In genomic region chr7:51275532-51275931, GRCh38 we compare ENCODE assay signal across 21 cellular contexts. TPM values are rescaled to one million over a fixed set of nuclear protein-coding genes. Genes with fewer than 3 reads are reported as not detected.
A peak's percentile ranks its signal among the peaks of the same experiment; 100 is the strongest.
DNase-seq lines count a peak whose midpoint lies in the region; TF ChIP-seq lines count a peak whose summit lies in the region.
"Had no signal": no experiment of that assay in that cellular context is flagged by ENCODE, and none has a peak within 500 bp of the region (broad histone marks: within the 10 kb centered on the region; RNA-seq: fewer than 3 reads in every experiment).

No MANE protein-coding gene starts in this region.

- no peaks in the 10 kb centered on the region for H3K36me3 ChIP-seq in prostate gland
- H3K36me3 ChIP-seq: gastroesophageal sphincter, vagina had no signal

- WGBS in prostate gland = 70% methylated on average over 9 of the region's 9 CpGs

- TF ChIP-seq POLR2A in prostate gland (IDR thresholded peaks at IDR 0.05) = no peak

- no peaks in the 10 kb centered on the region for H3K27me3 Mint-ChIP-seq in activated naive CD4-positive, alpha-beta T cell treated with anti-CD3 and anti-CD28 coated beads, Interleukin-2, amount 10 ng/mL, durations not matched to agents 7 days and 5 days
- H3K27me3 Mint-ChIP-seq: activated CD4-positive, alpha-beta memory T cell treated with anti-CD3 and anti-CD28 coated beads, Interleukin-2, amount 10 ng/mL, durations not matched to agents 7 days and 5 days had no signal

- no peaks in the 10 kb centered on the region for H3K36me3 Mint-ChIP-seq in activated naive CD4-positive, alpha-beta T cell treated with anti-CD3 and anti-CD28 coated beads, Interleukin-2, amount 10 ng/mL, durations not matched to agents 7 days and 5 days
- H3K36me3 Mint-ChIP-seq: CD14-positive monocyte; natural killer cell treated with Interleukin-12 subunit alpha and Interleukin-12 subunit beta and Interleukin-15 and Interleukin-18, amount 100 ng/mL, for 72 hours; WTC11 had no signal

- H3K4me1 ChIP-seq in prostate gland (replicated peaks) = no peaks in the 10 kb centered on the region
- H3K4me1 ChIP-seq: vagina had no signal

- peak overlapping the region; percentile 90 for H3K27ac ChIP-seq in layer of hippocampus (ENCODE audit: low read depth, low read length)
- peak overlapping the region; percentile 58 to 62 for H3K27ac ChIP-seq in prostate gland
- H3K27ac ChIP-seq: gastroesophageal sphincter, vagina had no signal

- H3K27me3 ChIP-seq in layer of hippocampus (ENCODE audit: control insufficient read depth, insufficient read depth, low read length) (no peaks in the 10 kb centered on the region), prostate gland (replicated peaks; ENCODE audit: insufficient read depth) (no peaks in the 10 kb centered on the region)
- H3K27me3 ChIP-seq: gastroesophageal sphincter, vagina had no signal

- H3K9me3 Mint-ChIP-seq in activated naive CD4-positive, alpha-beta T cell treated with anti-CD3 and anti-CD28 coated beads, Interleukin-2, amount 10 ng/mL, durations not matched to agents 7 days and 5 days = no peaks in the 10 kb centered on the region
- H3K9me3 Mint-ChIP-seq: activated CD4-positive, alpha-beta memory T cell treated with anti-CD3 and anti-CD28 coated beads, Interleukin-2, amount 10 ng/mL, durations not matched to agents 7 days and 5 days; CD14-positive monocyte; HFFc6; natural killer cell treated with Interleukin-12 subunit alpha and Interleukin-12 subunit beta and Interleukin-15 and Interleukin-18, amount 100 ng/mL, for 72 hours; WTC11 had no signal

- DNase-seq in Ammon's horn (ENCODE audit: low spot score) (peak; percentile 60), NCI-H69 (lab: John Stamatoyannopoulos, UW) (peak; percentile 45), prostate gland (ENCODE audit: low spot score) (no peak), A172 (ENCODE audit: low spot score) (no peak), NCI-H2081 treated with DMSO at 0.1 percent for 48 hours (lab: John Stamatoyannopoulos, UW) (no peak), MV-4-11 (lab: John Stamatoyannopoulos, UW) (no peak)
- no peak for DNase-seq in activated naive CD4-positive, alpha-beta T cell treated with anti-CD3 and anti-CD28 coated beads, Interleukin-2, amount 10 ng/mL, durations not matched to agents 7 days and 5 days
- DNase-seq: activated CD4-positive, alpha-beta memory T cell treated with anti-CD3 and anti-CD28 coated beads, Interleukin-2, amount 10 ng/mL, durations not matched to agents 7 days and 5 days; activated T-cell treated with anti-CD3 and anti-CD28 coated beads for 4 hours; cerebellar nuclear complex; effector CD8-positive, alpha-beta T cell; HFFc6; mesenchymal stem cell; NCI-H1105 treated with DMSO at 0.1 percent for 48 hours; T-helper 17 cell had no signal

- no peak for TF ChIP-seq CTCF in prostate gland (IDR thresholded peaks at IDR 0.05)

- H3K9me3 ChIP-seq in prostate gland = no peaks in the 10 kb centered on the region
- H3K9me3 ChIP-seq: gastroesophageal sphincter, vagina had no signal

- H3K27ac Mint-ChIP-seq in activated naive CD4-positive, alpha-beta T cell treated with anti-CD3 and anti-CD28 coated beads, Interleukin-2, amount 10 ng/mL, durations not matched to agents 7 days and 5 days = no peak overlapping the region
- H3K27ac Mint-ChIP-seq: activated CD4-positive, alpha-beta memory T cell treated with anti-CD3 and anti-CD28 coated beads, Interleukin-2, amount 10 ng/mL, durations not matched to agents 7 days and 5 days; CD14-positive monocyte; HFFc6; natural killer cell treated with Interleukin-12 subunit alpha and Interleukin-12 subunit beta and Interleukin-15 and Interleukin-18, amount 100 ng/mL, for 72 hours; T-helper 17 cell had no signal

- no peak overlapping the region for H3K4me3 ChIP-seq in prostate gland
- H3K4me3 ChIP-seq: gastroesophageal sphincter, vagina had no signal

- no peak overlapping the region for H3K4me3 Mint-ChIP-seq in activated naive CD4-positive, alpha-beta T cell treated with anti-CD3 and anti-CD28 coated beads, Interleukin-2, amount 10 ng/mL, durations not matched to agents 7 days and 5 days
- H3K4me3 Mint-ChIP-seq: activated CD4-positive, alpha-beta memory T cell treated with anti-CD3 and anti-CD28 coated beads, Interleukin-2, amount 10 ng/mL, durations not matched to agents 7 days and 5 days; CD14-positive monocyte; HFFc6; natural killer cell treated with Interleukin-12 subunit alpha and Interleukin-12 subunit beta and Interleukin-15 and Interleukin-18, amount 100 ng/mL, for 72 hours; T-helper 17 cell; WTC11 had no signal

- intact Hi-C loops in prostate gland (cut with DNase I) = no loop called here

- no peaks in the 10 kb centered on the region for H3K4me1 Mint-ChIP-seq in activated naive CD4-positive, alpha-beta T cell treated with anti-CD3 and anti-CD28 coated beads, Interleukin-2, amount 10 ng/mL, durations not matched to agents 7 days and 5 days
- H3K4me1 Mint-ChIP-seq: activated CD4-positive, alpha-beta memory T cell treated with anti-CD3 and anti-CD28 coated beads, Interleukin-2, amount 10 ng/mL, durations not matched to agents 7 days and 5 days; CD14-positive monocyte; T-helper 17 cell had no signal

- CTCF ChIA-PET in activated naive CD4-positive, alpha-beta T cell treated with anti-CD3 and anti-CD28 coated beads, Interleukin-2, amount 10 ng/mL, durations not matched to agents 7 days and 5 days (lab: Charles Lee) = no interaction called here

RNA-seq across cellular contexts. Expression of gene COBL, which starts 41.1 kb away (rescaled TPM):
- total RNA-seq in prostate gland = 10 to 100 TPM; 36.5 to 46.6 TPM
- total RNA-seq in A172 (2014; rRNA removed; shearing (Covaris generic)) = 1.0 and 1.6 TPM in 2 replicates
- total RNA-seq: activated CD4-positive, alpha-beta memory T cell treated with anti-CD3 and anti-CD28 coated beads, Interleukin-2, amount 10 ng/mL, durations not matched to agents 7 days and 5 days; HFFc6; natural killer cell treated with Interleukin-12 subunit alpha and Interleukin-12 subunit beta and Interleukin-15 and Interleukin-18, amount 100 ng/mL, for 72 hours; T-helper 17 cell had no signal

Comparison
In these comparisons a context has a peak if more than half of its experiments do, and no peak if none do; other contexts are left out.
1. DNase-seq: peak in Ammon's horn (single experiment) and NCI-H69 (single experiment); none in prostate gland (single experiment), A172 (single experiment), NCI-H2081 treated with DMSO at 0.1 percent for 48 hours (single experiment), activated naive CD4-positive, alpha-beta T cell treated with anti-CD3 and anti-CD28 coated beads, Interleukin-2, amount 10 ng/mL, durations not matched to agents 7 days and 5 days (single experiment) and MV-4-11 (single experiment).
2. RNA of gene COBL, which starts 41.1 kb away (total RNA-seq): 36.5 to 46.6 TPM in prostate gland; 1.0 to 1.6 TPM in A172; every median in the first group is over 10 times any median in the second.